In the genomic region with DNA sequence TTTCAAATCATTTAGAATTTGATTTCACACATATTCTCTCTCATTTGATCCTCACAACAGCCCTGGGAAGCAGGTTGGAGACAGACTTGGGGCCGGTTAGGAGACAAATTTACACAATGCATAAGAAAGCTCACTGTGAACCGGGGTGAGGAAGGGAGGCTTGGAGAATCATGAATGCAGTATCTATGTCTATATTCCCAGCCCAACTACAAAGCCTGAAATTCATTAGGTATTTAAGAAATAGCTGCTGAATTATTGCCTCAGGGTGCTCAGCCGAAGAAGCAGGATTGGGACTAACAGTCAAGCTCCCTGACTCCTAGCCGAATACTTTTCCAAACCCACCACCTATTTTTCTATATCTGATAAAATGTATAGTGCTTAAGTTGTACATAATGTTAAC, we compare ENCODE assay signal across 36 cellular contexts. TPM values are rescaled to one million over a fixed set of nuclear protein-coding genes. Genes with fewer than 3 reads are reported as not detected.
"Had no signal": no experiment of that assay in that cellular context is flagged by ENCODE, and none has a peak within 500 bp of the region (broad histone marks: within the 10 kb centered on the region; RNA-seq: fewer than 3 reads in every experiment).

No MANE protein-coding gene starts in this region.

- H3K27ac Mint-ChIP-seq: activated B cell treated with CpG ODN at 0.5 μM for 24 hours; activated naive CD4-positive, alpha-beta T cell treated with anti-CD3 and anti-CD28 coated beads, Interleukin-2, amount 10 ng/mL, durations not matched to agents 7 days and 5 days; activated naive CD4-positive, alpha-beta T cell treated with anti-CD3 and anti-CD28 coated beads, Interleukin-2, amount 50 U/mL, for 72 hours; activated naive CD8-positive, alpha-beta T cell treated with anti-CD3 and anti-CD28 coated beads, Interleukin-2, amount 10 ng/mL, durations not matched to agents 7 days and 5 days; activated T-cell treated with anti-CD3 and anti-CD28 coated beads, Interleukin-2, amount 50 U/mL, for 24 hours; activated T-cell treated with anti-CD3 and anti-CD28 coated beads, Interleukin-2, amount 50 U/mL, for 72 hours; brain; dendritic cell treated with granulocyte-macrophage colony-stimulating factor and Interleukin-4, amounts not matched to agents 40 ng/mL and 50 ng/mL, for 4 days; endodermal cell; T-helper 17 cell; T-helper 2 cell treated with Interferon-gamma antibody and Interleukin-4, amounts not matched to agents 5 μg/mL and 100 μg/mL, for 36 hours had no signal

- H3K9me3 Mint-ChIP-seq: activated B cell treated with CpG ODN at 0.5 μM for 24 hours; activated naive CD4-positive, alpha-beta T cell treated with anti-CD3 and anti-CD28 coated beads, Interleukin-2, amount 10 ng/mL, durations not matched to agents 7 days and 5 days; activated naive CD4-positive, alpha-beta T cell treated with anti-CD3 and anti-CD28 coated beads, Interleukin-2, amount 50 U/mL, for 72 hours; activated naive CD8-positive, alpha-beta T cell treated with anti-CD3 and anti-CD28 coated beads, Interleukin-2, amount 10 ng/mL, durations not matched to agents 7 days and 5 days; activated T-cell treated with anti-CD3 and anti-CD28 coated beads, Interleukin-2, amount 50 U/mL, for 24 hours; activated T-cell treated with anti-CD3 and anti-CD28 coated beads, Interleukin-2, amount 50 U/mL, for 72 hours; brain; central memory CD8-positive, alpha-beta T cell; dendritic cell treated with granulocyte-macrophage colony-stimulating factor and Interleukin-4, amounts not matched to agents 40 ng/mL and 50 ng/mL, for 4 days; endodermal cell; T-helper 2 cell treated with Interferon-gamma antibody and Interleukin-4, amounts not matched to agents 5 μg/mL and 100 μg/mL, for 36 hours had no signal

- H3K4me3 ChIP-seq: ascending aorta, coronary artery, dorsolateral prefrontal cortex, gastroesophageal sphincter, heart right ventricle had no signal

- H3K9me3 ChIP-seq: ascending aorta, gastroesophageal sphincter, heart right ventricle had no signal

- H3K4me1 ChIP-seq: ascending aorta, foreskin keratinocyte, gastroesophageal sphincter, heart right ventricle had no signal

- H3K36me3 Mint-ChIP-seq: activated naive CD4-positive, alpha-beta T cell treated with anti-CD3 and anti-CD28 coated beads, Interleukin-2, amount 10 ng/mL, durations not matched to agents 7 days and 5 days; activated naive CD4-positive, alpha-beta T cell treated with anti-CD3 and anti-CD28 coated beads, Interleukin-2, amount 50 U/mL, for 72 hours; activated naive CD8-positive, alpha-beta T cell treated with anti-CD3 and anti-CD28 coated beads, Interleukin-2, amount 10 ng/mL, durations not matched to agents 7 days and 5 days; brain had no signal

- DNase-seq: activated B cell treated with CpG ODN at 0.5 μM for 24 hours; activated CD4-positive, alpha-beta T cell treated with anti-CD3 and anti-CD28 coated beads for 48 hours; activated CD4-positive, alpha-beta T cell treated with anti-CD3 and anti-CD28 coated beads, Interleukin-2, amount 50 U/mL, for 1 hour; activated CD4-positive, alpha-beta T cell treated with anti-CD3 and anti-CD28 coated beads, Interleukin-2, amount 50 U/mL, for 48 hours; activated CD8-positive, alpha-beta memory T cell treated with anti-CD3 and anti-CD28 coated beads, Interleukin-2, amount 50 U/mL, for 48 hours; activated gamma-delta T cell; activated naive CD4-positive, alpha-beta T cell; activated naive CD4-positive, alpha-beta T cell treated with anti-CD3 and anti-CD28 coated beads, Interleukin-2, amount 10 ng/mL, durations not matched to agents 7 days and 5 days; activated naive CD8-positive, alpha-beta T cell treated with anti-CD3 and anti-CD28 coated beads, Interleukin-2, amount 10 ng/mL, durations not matched to agents 7 days and 5 days; activated T-cell treated with anti-CD3 and anti-CD28 coated beads for 4 hours; activated T-cell treated with anti-CD3 and anti-CD28 coated beads, Interleukin-2, amount 50 U/mL, for 24 hours; activated T-cell treated with anti-CD3 and anti-CD28 coated beads, Interleukin-2, amount 50 U/mL, for 72 hours; dorsolateral prefrontal cortex; effector memory CD4-positive, alpha-beta T cell; endodermal cell; foreskin keratinocyte; heart right ventricle; hippocampal formation; T-helper 17 cell; T1000; WERI-Rb-1 had no signal

- H3K36me3 ChIP-seq: ascending aorta, gastroesophageal sphincter, heart right ventricle, WERI-Rb-1 had no signal

- H3K27me3 ChIP-seq: ascending aorta had no signal

- H3K4me1 Mint-ChIP-seq: activated B cell treated with CpG ODN at 0.5 μM for 24 hours; activated naive CD4-positive, alpha-beta T cell treated with anti-CD3 and anti-CD28 coated beads, Interleukin-2, amount 10 ng/mL, durations not matched to agents 7 days and 5 days; activated naive CD8-positive, alpha-beta T cell treated with anti-CD3 and anti-CD28 coated beads, Interleukin-2, amount 10 ng/mL, durations not matched to agents 7 days and 5 days; brain; central memory CD8-positive, alpha-beta T cell; T-helper 17 cell had no signal

- ATAC-seq: activated CD4-positive, CD25-positive, alpha-beta regulatory T cell treated with anti-CD3 and anti-CD28 coated beads, Interleukin-2, amount 50 U/mL, for 24 hours; activated naive CD4-positive, alpha-beta T cell treated with anti-CD3 and anti-CD28 coated beads, Interleukin-2, amount 50 U/mL, for 72 hours; activated T-cell treated with anti-CD3 and anti-CD28 coated beads, Interleukin-2, amount 50 U/mL, for 72 hours; esophagus mucosa; foreskin keratinocyte; gastroesophageal sphincter; heart right ventricle; T-helper 17 cell had no signal

- H3K27ac ChIP-seq: ascending aorta, coronary artery, dorsolateral prefrontal cortex, foreskin keratinocyte, gastroesophageal sphincter, heart right ventricle, WERI-Rb-1 had no signal

- H3K4me3 Mint-ChIP-seq: activated B cell treated with CpG ODN at 0.5 μM for 24 hours; activated naive CD4-positive, alpha-beta T cell treated with anti-CD3 and anti-CD28 coated beads, Interleukin-2, amount 10 ng/mL, durations not matched to agents 7 days and 5 days; activated naive CD8-positive, alpha-beta T cell treated with anti-CD3 and anti-CD28 coated beads, Interleukin-2, amount 10 ng/mL, durations not matched to agents 7 days and 5 days; activated T-cell treated with anti-CD3 and anti-CD28 coated beads, Interleukin-2, amount 50 U/mL, for 24 hours; activated T-cell treated with anti-CD3 and anti-CD28 coated beads, Interleukin-2, amount 50 U/mL, for 72 hours; brain; central memory CD8-positive, alpha-beta T cell; dendritic cell treated with granulocyte-macrophage colony-stimulating factor and Interleukin-4, amounts not matched to agents 40 ng/mL and 50 ng/mL, for 4 days; endodermal cell; T-helper 17 cell; T-helper 2 cell treated with Interferon-gamma antibody and Interleukin-4, amounts not matched to agents 5 μg/mL and 100 μg/mL, for 36 hours had no signal

RNA-seq across cellular contexts. Expression of gene GOLGA6C, which starts 8.4 kb away (rescaled TPM):
- total RNA-seq: activated B cell treated with CpG ODN at 0.5 μM for 24 hours; activated naive CD8-positive, alpha-beta T cell treated with anti-CD3 and anti-CD28 coated beads, Interleukin-2, amount 10 ng/mL, durations not matched to agents 7 days and 5 days; ascending aorta; cardiac septum; cerebellum; endodermal cell; epithelial cell of proximal tubule; esophagus mucosa; foreskin keratinocyte; gastroesophageal sphincter; glomerular endothelial cell; heart right ventricle; T-helper 17 cell had no signal
- polyA plus RNA-seq: foreskin keratinocyte, heart right ventricle had no signal

RNA-seq across cellular contexts. Expression of gene GOLGA6D, which starts 32.9 kb away (rescaled TPM):
- total RNA-seq: activated B cell treated with CpG ODN at 0.5 μM for 24 hours; activated naive CD8-positive, alpha-beta T cell treated with anti-CD3 and anti-CD28 coated beads, Interleukin-2, amount 10 ng/mL, durations not matched to agents 7 days and 5 days; ascending aorta; bronchial epithelial cell; cardiac septum; cerebellum; epithelial cell of proximal tubule; esophagus mucosa; foreskin keratinocyte; gastroesophageal sphincter; glomerular endothelial cell had no signal
- polyA plus RNA-seq: foreskin keratinocyte, heart right ventricle had no signal
